Comparison of ENCODE assay signal across 12 cellular contexts in the genomic region with DNA sequence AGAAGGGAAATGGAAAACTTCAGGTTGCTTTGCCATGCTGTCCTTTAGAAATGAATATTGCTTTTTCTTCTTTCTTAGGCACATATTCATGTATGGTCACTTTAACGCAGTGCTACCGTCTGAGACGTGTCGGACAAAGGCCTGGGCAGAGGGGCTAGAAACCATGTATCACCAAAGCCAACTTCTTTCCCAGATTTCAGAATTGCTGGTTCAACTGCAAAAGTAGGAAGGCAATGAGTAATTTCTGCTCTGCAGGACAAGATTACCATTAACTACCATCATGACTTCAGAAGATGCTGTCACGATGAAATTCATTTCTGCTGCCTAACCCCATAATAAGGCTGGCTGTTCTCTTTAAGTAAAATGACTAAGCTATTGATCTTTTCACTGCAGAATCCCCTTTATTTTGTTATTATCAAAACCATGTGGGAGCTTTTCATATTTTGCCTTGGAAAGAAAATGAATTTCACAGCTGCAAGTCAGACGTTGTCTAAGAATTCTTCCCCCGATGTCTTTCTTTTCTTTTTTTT.
DNase-seq lines count a peak whose midpoint lies in the region; ATAC-seq and TF ChIP-seq lines count a peak whose summit lies in the region.
"Had no signal": no experiment of that assay in that cellular context is flagged by ENCODE, and none has a peak within 500 bp of the region (broad histone marks: within the 10 kb centered on the region; RNA-seq: fewer than 3 reads in every experiment).

No MANE protein-coding gene starts in this region.

- H2BK12ac ChIP-seq in H9 (ENCODE audit: insufficient read length, low read depth, low read length) = no peak overlapping the region

- no peak overlapping the region for H3T11ph ChIP-seq in H9 (ENCODE audit: low read length)

- H3K36me3 ChIP-seq in skeletal muscle tissue (ENCODE audit: control insufficient read depth in 3 of 3, insufficient read depth in 3 of 3, low read length in 3 of 3) = no peaks in the 10 kb centered on the region

- H3K9me3 Mint-ChIP-seq in H9 (no peaks in the 10 kb centered on the region), endothelial cell (ENCODE audit: unreplicated experiment) (no peaks in the 10 kb centered on the region)
- no peaks in the 10 kb centered on the region for H3K9me3 Mint-ChIP-seq in central memory CD8-positive, alpha-beta T cell
- no peaks in the 10 kb centered on the region for H3K9me3 Mint-ChIP-seq in naive thymus-derived CD8-positive, alpha-beta T cell
- H3K9me3 Mint-ChIP-seq: CD4-positive, alpha-beta T cell had no signal

- no peaks in the 10 kb centered on the region; the same call in 1 of the 2 replicates for H3K27me3 Mint-ChIP-seq in H9 (ENCODE audit: low read depth)
- peaks cover 11% of the 10 kb centered on the region for H3K27me3 Mint-ChIP-seq in central memory CD8-positive, alpha-beta T cell
- peaks cover 3% of the 10 kb centered on the region for H3K27me3 Mint-ChIP-seq in endothelial cell (ENCODE audit: unreplicated experiment)
- H3K27me3 Mint-ChIP-seq in naive thymus-derived CD8-positive, alpha-beta T cell = peaks cover 2 to 14% (median 9%) of the 10 kb centered on the region in 5 donors

- ATAC-seq in central memory CD8-positive, alpha-beta T cell (replicated peaks; ENCODE audit: extremely low read depth, poor library complexity, severe bottlenecking) = no peak
- no peak for ATAC-seq in HG02759 (IDR thresholded peaks at IDR 0.05; ENCODE audit: unreplicated experiment)
- ATAC-seq in naive thymus-derived CD8-positive, alpha-beta T cell = no peak

- H3K9me3 ChIP-seq in H9 (ENCODE audit: control insufficient read depth, low read depth, low read length) (no peaks in the 10 kb centered on the region), skeletal muscle tissue (ENCODE audit: control insufficient read depth in 3 of 3, low read length in 3 of 3) (no peaks in the 10 kb centered on the region)

- no peak overlapping the region for H2AK5ac ChIP-seq in H9 (ENCODE audit: insufficient read length, low read length)

- H4K5ac ChIP-seq in H9 (ENCODE audit: insufficient read length, low read depth, low read length) = no peak overlapping the region

- DNase-seq in H9 (no peak), midbrain (lab: John Stamatoyannopoulos, UW) (peak; percentile 38), coronary artery (ENCODE audit: low spot score) (no peak), endothelial cell (ENCODE audit: low spot score) (no peak)
- DNase-seq in central memory CD8-positive, alpha-beta T cell (ENCODE audit: low spot score in 2 of 2) = no peak
- DNase-seq in naive thymus-derived CD8-positive, alpha-beta T cell = no peak
- DNase-seq: activated CD4-positive, alpha-beta T cell treated with anti-CD3 and anti-CD28 coated beads for 4 hours; activated T-cell treated with anti-CD3 and anti-CD28 coated beads, Interleukin-2, amount 50 U/mL, for 48 hours; CD4-positive, alpha-beta T cell; PC-9 had no signal

- H3K4me3 Mint-ChIP-seq in H9 = peak overlapping the region in 1 of 2 experiments; percentile 25; a peak in 1 of 5 replicates
- no peak overlapping the region for H3K4me3 Mint-ChIP-seq in central memory CD8-positive, alpha-beta T cell
- no peak overlapping the region for H3K4me3 Mint-ChIP-seq in endothelial cell (ENCODE audit: unreplicated experiment)
- no peak overlapping the region for H3K4me3 Mint-ChIP-seq in naive thymus-derived CD8-positive, alpha-beta T cell
- H3K4me3 Mint-ChIP-seq: CD4-positive, alpha-beta T cell had no signal

- no peak overlapping the region for H3K4ac ChIP-seq in H9 (ENCODE audit: low read depth, low read length)

- H4K20me1 ChIP-seq in H9 (ENCODE audit: control insufficient read depth, insufficient read depth, insufficient read length) = no peaks in the 10 kb centered on the region

- no peaks in the 10 kb centered on the region for H3K23me2 ChIP-seq in H9 (ENCODE audit: insufficient read length, low read depth, low read length, poor library complexity, severe bottlenecking)

- H3K23ac ChIP-seq in H9 (ENCODE audit: insufficient read length, low read depth, low read length) = no peak overlapping the region

- H3K4me1 ChIP-seq in H9 (ENCODE audit: insufficient read depth, low read length) = peaks cover 3% of the 10 kb centered on the region; the same call in 1 of the 2 replicates
- peaks cover 4 to 15% (median 5%) of the 10 kb centered on the region in 3 donors for H3K4me1 ChIP-seq in skeletal muscle tissue (ENCODE audit: control insufficient read depth in 3 of 3, insufficient read depth in 3 of 3, low read length in 3 of 3)

- H2BK15ac ChIP-seq in H9 (ENCODE audit: low read depth, low read length) = no peak overlapping the region

- H3K56ac ChIP-seq in H9 (ENCODE audit: insufficient read length, low read depth, low read length) = no peak overlapping the region

- H3K4me2 ChIP-seq in H9 (ENCODE audit: insufficient read depth, insufficient read length, low read length) = peak overlapping the region; percentile 31
- H3K4me2 ChIP-seq: PC-9 had no signal

- H3K14ac ChIP-seq in H9 (ENCODE audit: insufficient read depth, low read length) = no peak overlapping the region

- TF ChIP-seq CTCF in H9 (conservative IDR thresholded peaks at IDR 0.05) = no peak
- no peak for TF ChIP-seq CTCF in coronary artery (IDR thresholded peaks at IDR 0.05)
- no peak for TF ChIP-seq CTCF in endothelial cell (IDR thresholded peaks at IDR 0.05; ENCODE audit: unreplicated experiment)

- POLR2A ChIA-PET in naive thymus-derived CD8-positive, alpha-beta T cell (lab: Charles Lee) = no interaction called here

- no peak overlapping the region for H2BK20ac ChIP-seq in H9 (ENCODE audit: low read depth, low read length, poor library complexity, severe bottlenecking)

- no peak overlapping the region for H4K8ac ChIP-seq in H9 (replicated peaks; ENCODE audit: insufficient read length, low read depth, low read length)

- no peak overlapping the region for H4K91ac ChIP-seq in H9 (ENCODE audit: insufficient read length, low read depth, low read length)

- H3K36me3 Mint-ChIP-seq in H9 (ENCODE audit: insufficient read depth in 1 of 3, low read depth in 3 of 3) = no peaks in the 10 kb centered on the region
- peaks cover 2% of the 10 kb centered on the region for H3K36me3 Mint-ChIP-seq in central memory CD8-positive, alpha-beta T cell (ENCODE audit: insufficient read depth)
- no peaks in the 10 kb centered on the region for H3K36me3 Mint-ChIP-seq in endothelial cell (ENCODE audit: low read depth, unreplicated experiment)
- H3K36me3 Mint-ChIP-seq in naive thymus-derived CD8-positive, alpha-beta T cell = no peaks in the 10 kb centered on the region

- H3K27ac Mint-ChIP-seq in H9 = no peak overlapping the region
- H3K27ac Mint-ChIP-seq in central memory CD8-positive, alpha-beta T cell (ENCODE audit: low read depth) = peak overlapping the region; percentile 81
- no peak overlapping the region for H3K27ac Mint-ChIP-seq in endothelial cell (ENCODE audit: unreplicated experiment)
- no peak overlapping the region for H3K27ac Mint-ChIP-seq in naive thymus-derived CD8-positive, alpha-beta T cell
- H3K27ac Mint-ChIP-seq: CD4-positive, alpha-beta T cell had no signal

- WGBS in H9 (ENCODE audit: extremely low coverage, insufficient read length, low lambda C conversion rate) = no CpG with 5 or more reads among the region's 7 CpGs

- no peak overlapping the region for H2BK120ac ChIP-seq in H9 (ENCODE audit: low read depth, low read length, poor library complexity, severe bottlenecking)

- H2BK5ac ChIP-seq in H9 (ENCODE audit: insufficient read length, low read length) = no peak overlapping the region

- H3K4me3 ChIP-seq in skeletal muscle tissue (ENCODE audit: low read length in 3 of 3) (peak overlapping the region; percentile 70 to 77 (median 72)), coronary artery (no peak overlapping the region)
- H3K4me3 ChIP-seq: PC-9 had no signal

- peaks cover 37 to 38% of the 10 kb centered on the region in 2 experiments for H3K4me1 Mint-ChIP-seq in H9
- H3K4me1 Mint-ChIP-seq in central memory CD8-positive, alpha-beta T cell = no peaks in the 10 kb centered on the region
- no peaks in the 10 kb centered on the region for H3K4me1 Mint-ChIP-seq in endothelial cell (ENCODE audit: unreplicated experiment)
- peaks cover 0 to 8% (median under 1%) of the 10 kb centered on the region in 4 donors for H3K4me1 Mint-ChIP-seq in naive thymus-derived CD8-positive, alpha-beta T cell

- H3K79me1 ChIP-seq in H9 (ENCODE audit: insufficient read depth, low read depth, low read length, poor library complexity, severe bottlenecking) = no peaks in the 10 kb centered on the region

- H3K27ac ChIP-seq in H9 (ENCODE audit: insufficient read length, low read depth, low read length) = no peak overlapping the region
- H3K27ac ChIP-seq in skeletal muscle tissue (ENCODE audit: low read depth, low read length) = no peak overlapping the region
- no peak overlapping the region for H3K27ac ChIP-seq in coronary artery
- H3K27ac ChIP-seq: PC-9 had no signal

- no peak overlapping the region for H3K18ac ChIP-seq in H9 (ENCODE audit: insufficient read length, low read depth, low read length)

- H2AFZ ChIP-seq in H9 (ENCODE audit: low read length) = no peak overlapping the region
- H2AFZ ChIP-seq: PC-9 had no signal

- no peaks in the 10 kb centered on the region for H3K79me2 ChIP-seq in H9 (ENCODE audit: insufficient read depth, low read length)

- H3K9ac ChIP-seq in H9 (ENCODE audit: extremely low read depth, insufficient read length, low read length) (no peak overlapping the region), skeletal muscle tissue (ENCODE audit: low read depth in 1 of 3, low read length in 3 of 3) (peak overlapping the region; percentile 73 to 81 (median 78))

- H3K27me3 ChIP-seq in H9 (ENCODE audit: insufficient read depth, low read length) = no peaks in the 10 kb centered on the region
- H3K27me3 ChIP-seq in skeletal muscle tissue (ENCODE audit: control insufficient read depth in 3 of 3, insufficient read depth in 3 of 3, low read length in 3 of 3) = no peaks in the 10 kb centered on the region
